15 cellular contexts compared by ENCODE assay signal in the genomic region with DNA sequence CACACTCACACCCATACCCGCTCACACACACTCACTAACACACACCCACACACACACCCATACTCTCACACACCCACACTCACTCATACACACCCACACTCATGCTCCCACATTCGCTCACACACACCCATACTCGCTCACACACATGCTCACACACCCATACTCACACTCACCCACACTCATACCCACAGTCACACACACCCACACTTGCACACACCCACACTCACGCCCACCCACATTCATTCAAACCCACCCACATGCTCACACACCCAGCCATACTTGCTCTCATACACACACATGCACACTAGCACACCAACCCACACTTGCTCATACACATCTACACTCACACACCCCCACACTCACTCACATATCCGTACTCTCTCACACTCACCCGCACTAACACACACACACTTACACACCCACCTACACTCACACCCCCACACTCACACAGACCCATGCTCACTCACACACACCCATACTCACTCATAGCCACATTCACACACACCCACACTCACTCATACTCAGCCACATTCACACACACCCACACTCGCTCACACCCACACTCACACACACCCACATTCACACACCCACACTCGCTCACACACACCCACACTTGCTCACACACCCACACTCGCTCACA.
A peak's percentile ranks its signal among the peaks of the same experiment; 100 is the strongest.
DNase-seq lines count a peak whose midpoint lies in the region; ATAC-seq and TF ChIP-seq lines count a peak whose summit lies in the region.
"Had no signal": no experiment of that assay in that cellular context is flagged by ENCODE, and none has a peak within 500 bp of the region (broad histone marks: within the 10 kb centered on the region; RNA-seq: fewer than 3 reads in every experiment).

No MANE protein-coding gene starts in this region.

- H3K27ac ChIP-seq in gastroesophageal sphincter (no peak overlapping the region), neuronal stem cell (replicated peaks; ENCODE audit: low read length) (no peak overlapping the region), aorta (ENCODE audit: low read depth in 1 of 2, low read length in 2 of 2) (no peak overlapping the region)
- H3K27ac ChIP-seq: 22Rv1, BLaER1 had no signal

- H3K4me1 ChIP-seq in gastroesophageal sphincter (no peaks in the 10 kb centered on the region), neuronal stem cell (ENCODE audit: control insufficient read depth in 2 of 2, insufficient read depth in 1 of 2, low read depth in 1 of 2, low read length in 2 of 2) (peaks cover 0 to 4% of the 10 kb centered on the region in 2 donors), aorta (ENCODE audit: control insufficient read depth in 1 of 2, insufficient read depth in 2 of 2, low read length in 2 of 2) (no peaks in the 10 kb centered on the region)

- H3K27ac Mint-ChIP-seq in stimulated activated naive CD8-positive, alpha-beta T cell treated with anti-CD3 and anti-CD28 coated beads, Interleukin-15, amount 100 ng/mL, for 72 hours: no peak overlapping the region
- H3K27ac Mint-ChIP-seq: CD8-positive, alpha-beta memory T cell had no signal

- H3K27me3 Mint-ChIP-seq in stimulated activated naive CD8-positive, alpha-beta T cell treated with anti-CD3 and anti-CD28 coated beads, Interleukin-15, amount 100 ng/mL, for 72 hours: no peaks in the 10 kb centered on the region
- H3K27me3 Mint-ChIP-seq: CD8-positive, alpha-beta memory T cell had no signal

- 72 to 73% methylated on average over 8 of the region's 9 CpGs for WGBS in gastroesophageal sphincter (ENCODE audit: low coverage in 1 of 2), 2 donors
- WGBS in neuronal stem cell (ENCODE audit: extremely low coverage in 2 of 2, insufficient read length in 2 of 2, insufficient replicate concordance in 1 of 2), 2 donors: 100% methylated on average over 4 to 9 of the region's 9 CpGs
- 79 to 82% methylated on average over 9 of the region's 9 CpGs for WGBS in aorta, 2 donors

- peak overlapping the region; percentile 42 for H2BK5ac ChIP-seq in neuronal stem cell (ENCODE audit: low read length)

- TF ChIP-seq POLR2A in gastroesophageal sphincter (IDR thresholded peaks at IDR 0.05): no peak

- H3K4ac ChIP-seq in neuronal stem cell (ENCODE audit: low read length): peak overlapping the region; percentile 24

- H4K91ac ChIP-seq in neuronal stem cell (ENCODE audit: low read depth, low read length, poor library complexity): peak overlapping the region; percentile 22

- no peak overlapping the region for H2BK120ac ChIP-seq in neuronal stem cell (ENCODE audit: low read depth, low read length)

- no peak overlapping the region for H3K4me2 ChIP-seq in neuronal stem cell (ENCODE audit: insufficient read depth, low read length, poor library complexity, severe bottlenecking)
- H3K4me2 ChIP-seq: BLaER1 had no signal

- H3K9me3 Mint-ChIP-seq in stimulated activated naive CD8-positive, alpha-beta T cell treated with anti-CD3 and anti-CD28 coated beads, Interleukin-15, amount 100 ng/mL, for 72 hours: peaks cover 1 to 5% of the 10 kb centered on the region in 2 donors

- H3K23ac ChIP-seq in neuronal stem cell (ENCODE audit: low read depth, low read length, poor library complexity): peak overlapping the region; percentile 81

- peak overlapping the region; percentile 93 for H4K8ac ChIP-seq in neuronal stem cell (ENCODE audit: low read depth, low read length)

- H3K14ac ChIP-seq in neuronal stem cell (ENCODE audit: low read length): peak overlapping the region; percentile 92

- no peak overlapping the region for H2BK12ac ChIP-seq in neuronal stem cell (ENCODE audit: low read length)

- H2BK15ac ChIP-seq in neuronal stem cell (ENCODE audit: low read length): no peak overlapping the region

- TF ChIP-seq EP300 in gastroesophageal sphincter (IDR thresholded peaks at IDR 0.05): no peak

- peak overlapping the region; percentile 24 for H3K9ac ChIP-seq in neuronal stem cell (ENCODE audit: low read depth, low read length, poor library complexity)
- H3K9ac ChIP-seq: BLaER1 had no signal

- no peak overlapping the region for H3K4me3 Mint-ChIP-seq in stimulated activated naive CD8-positive, alpha-beta T cell treated with anti-CD3 and anti-CD28 coated beads, Interleukin-15, amount 100 ng/mL, for 72 hours
- H3K4me3 Mint-ChIP-seq: CD8-positive, alpha-beta memory T cell had no signal

- H3K27me3 ChIP-seq in gastroesophageal sphincter: no peaks in the 10 kb centered on the region
- H3K27me3 ChIP-seq in neuronal stem cell (ENCODE audit: control insufficient read depth in 3 of 3, insufficient read depth in 3 of 3, low read depth in 1 of 3, low read length in 3 of 3): peaks cover 0 to 2% (median 0%) of the 10 kb centered on the region in 3 experiments
- H3K27me3 ChIP-seq in aorta (ENCODE audit: control insufficient read depth in 1 of 2, insufficient read depth in 2 of 2, low read length in 1 of 2): no peaks in the 10 kb centered on the region
- H3K27me3 ChIP-seq: BLaER1 had no signal

- H3K36me3 ChIP-seq in gastroesophageal sphincter (no peaks in the 10 kb centered on the region), neuronal stem cell (replicated peaks in 1 of 2; ENCODE audit: control insufficient read depth in 2 of 2, insufficient read depth in 2 of 2, low read length in 2 of 2) (no peaks in the 10 kb centered on the region), aorta (ENCODE audit: control insufficient read depth in 1 of 2, insufficient read depth in 2 of 2, low read length in 1 of 2) (no peaks in the 10 kb centered on the region)
- H3K36me3 ChIP-seq: BLaER1 had no signal

- intact Hi-C loops in aorta (cut with DNase I): no loop called here

- H3K9me3 ChIP-seq in gastroesophageal sphincter (no peaks in the 10 kb centered on the region), neuronal stem cell (replicated peaks in 1 of 2; ENCODE audit: control insufficient read depth in 2 of 2, insufficient read depth in 1 of 2, low read depth in 1 of 2, low read length in 2 of 2) (peaks cover 9 to 19% of the 10 kb centered on the region in 2 donors), aorta (ENCODE audit: control insufficient read depth, low read length) (no peaks in the 10 kb centered on the region)

- no peak for TF ChIP-seq CTCF in gastroesophageal sphincter (IDR thresholded peaks at IDR 0.05)

- no peak overlapping the region for H3K18ac ChIP-seq in neuronal stem cell (ENCODE audit: low read length)

- ATAC-seq in stimulated activated naive CD8-positive, alpha-beta T cell treated with anti-CD3 and anti-CD28 coated beads, Interleukin-15, Interleukin-2, amounts not matched to agents 100 U/mL and 50 U/mL, for 24 hours: peak; percentile 16
- ATAC-seq in stimulated activated naive CD8-positive, alpha-beta T cell treated with anti-CD3 and anti-CD28 coated beads, Interleukin-15, amount 100 ng/mL, for 72 hours: no peak
- ATAC-seq in gastroesophageal sphincter (peak; percentile 26), aorta (ENCODE audit: low FRiP score) (peak; percentile 25)

- no peak overlapping the region for H2AFZ ChIP-seq in neuronal stem cell (ENCODE audit: low read length)

- peaks cover 3% of the 10 kb centered on the region for H3K79me1 ChIP-seq in neuronal stem cell (ENCODE audit: low read depth, low read length)

- H3K4me1 Mint-ChIP-seq in stimulated activated naive CD8-positive, alpha-beta T cell treated with anti-CD3 and anti-CD28 coated beads, Interleukin-15, amount 100 ng/mL, for 72 hours: no peaks in the 10 kb centered on the region
- H3K4me1 Mint-ChIP-seq: CD8-positive, alpha-beta memory T cell had no signal

- no peak for DNase-seq in stimulated activated naive CD8-positive, alpha-beta T cell treated with anti-CD3 and anti-CD28 coated beads, Interleukin-15, Interleukin-2, amounts not matched to agents 100 U/mL and 50 U/mL, for 24 hours
- no peak for DNase-seq in stimulated activated naive CD8-positive, alpha-beta T cell treated with anti-CD3 and anti-CD28 coated beads, Interleukin-15, amount 100 ng/mL, for 72 hours
- DNase-seq in neuronal stem cell (ENCODE audit: low spot score): no peak
- no peak for DNase-seq in aorta
- DNase-seq in stimulated activated naive CD4-positive, alpha-beta T cell (lab: John Stamatoyannopoulos, UW): no peak
- DNase-seq in AG08396 (ENCODE audit: low spot score): no peak
- no peak for DNase-seq in activated CD8-positive, alpha-beta memory T cell treated with anti-CD3 and anti-CD28 coated beads, Interleukin-2, amount 50 U/mL, for 48 hours
- DNase-seq: AML-193; CD8-positive, alpha-beta memory T cell; DMS53; GF-D8; H7 had no signal

- H3K4me3 ChIP-seq in gastroesophageal sphincter: no peak overlapping the region
- peak overlapping the region in 1 of 2 donors; percentile 64 for H3K4me3 ChIP-seq in neuronal stem cell (ENCODE audit: low read length in 2 of 2)
- no peak overlapping the region for H3K4me3 ChIP-seq in aorta (ENCODE audit: low read length in 2 of 2)
- H3K4me3 ChIP-seq: BLaER1 had no signal

- H2AK5ac ChIP-seq in neuronal stem cell (ENCODE audit: low read depth, low read length): no peak overlapping the region
